In the genomic region with DNA sequence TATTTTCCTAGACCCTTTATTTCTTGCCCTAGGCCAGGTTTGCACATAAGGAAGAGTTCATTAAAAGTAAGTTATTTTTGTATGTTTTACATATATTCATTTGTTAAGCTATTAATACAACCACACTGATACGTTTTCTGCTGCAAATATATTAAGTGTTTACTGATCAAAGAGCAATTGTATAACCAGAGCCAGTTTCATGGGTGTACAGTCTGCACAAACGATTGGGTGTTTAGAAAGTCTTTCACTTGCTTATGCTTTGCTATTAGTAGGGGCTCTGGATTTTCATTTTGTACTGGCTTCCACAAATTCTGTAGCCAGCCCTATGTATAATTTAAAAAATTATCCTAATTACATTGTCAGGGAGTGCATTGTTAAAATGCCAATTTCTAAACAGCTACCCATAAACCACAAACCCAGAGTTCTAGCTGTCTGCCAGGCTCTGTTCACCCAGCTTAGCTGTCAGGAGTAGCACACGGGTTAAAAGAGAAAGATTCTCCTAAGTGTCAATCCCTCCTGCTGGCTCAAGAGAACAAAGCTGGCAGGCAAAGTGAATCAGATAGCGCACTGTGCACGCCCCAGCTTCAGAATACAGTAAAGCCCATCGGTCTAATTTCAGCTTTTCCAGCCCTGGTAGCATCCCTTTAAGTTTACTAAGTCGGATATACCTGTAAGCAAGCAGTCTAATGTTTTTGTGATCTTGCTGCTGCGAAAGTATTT, we compare ENCODE assay signal across 1 cellular context.
TF ChIP-seq lines count a peak whose summit lies in the region.

No MANE protein-coding gene starts in this region.

TF ChIP-seq in HepG2, 621 proteins besides CTCF, POLR2A, EP300 and RAD21 (continued from another document):
- no peak for TF ChIP-seq AKNA (CRISPR knock-in tag; IDR thresholded peaks at IDR 0.05; ENCODE audit: borderline replicate concordance)
- TF ChIP-seq HMGXB4 (CRISPR knock-in tag; IDR thresholded peaks at IDR 0.05; ENCODE audit: borderline replicate concordance in 1 of 2, low read depth in 1 of 2): no peak
- TF ChIP-seq FUBP1 (CRISPR knock-in tag; IDR thresholded peaks at IDR 0.05; ENCODE audit: borderline replicate concordance): no peak
- TF ChIP-seq RBM22 (optimal IDR thresholded peaks at IDR 0.05; ENCODE audit: low read length): no peak
- no peak for TF ChIP-seq ZNF556 (CRISPR knock-in tag; IDR thresholded peaks at IDR 0.05; ENCODE audit: borderline replicate concordance)
- TF ChIP-seq ZFY (CRISPR knock-in tag; IDR thresholded peaks at IDR 0.05): no peak
- TF ChIP-seq ATF7 (IDR thresholded peaks at IDR 0.05): no peak
- no peak for TF ChIP-seq ATF7 (CRISPR knock-in tag; IDR thresholded peaks at IDR 0.05)
- no peak for TF ChIP-seq ZNF563 (CRISPR knock-in tag; IDR thresholded peaks at IDR 0.05)
- no peak for TF ChIP-seq NFRKB (IDR thresholded peaks at IDR 0.05)
- TF ChIP-seq KLF11 (CRISPR knock-in tag; IDR thresholded peaks at IDR 0.05): no peak
- no peak for TF ChIP-seq PHB2 (IDR thresholded peaks at IDR 0.05; ENCODE audit: partially characterized antibody)
- TF ChIP-seq, protein P1, sequence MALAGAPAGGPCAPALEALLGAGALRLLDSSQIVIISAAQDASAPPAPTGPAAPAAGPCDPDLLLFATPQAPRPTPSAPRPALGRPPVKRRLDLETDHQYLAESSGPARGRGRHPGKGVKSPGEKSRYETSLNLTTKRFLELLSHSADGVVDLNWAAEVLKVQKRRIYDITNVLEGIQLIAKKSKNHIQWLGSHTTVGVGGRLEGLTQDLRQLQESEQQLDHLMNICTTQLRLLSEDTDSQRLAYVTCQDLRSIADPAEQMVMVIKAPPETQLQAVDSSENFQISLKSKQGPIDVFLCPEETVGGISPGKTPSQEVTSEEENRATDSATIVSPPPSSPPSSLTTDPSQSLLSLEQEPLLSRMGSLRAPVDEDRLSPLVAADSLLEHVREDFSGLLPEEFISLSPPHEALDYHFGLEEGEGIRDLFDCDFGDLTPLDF (CRISPR knock-in tag; IDR thresholded peaks at IDR 0.05): no peak
- TF ChIP-seq ZNF607 (CRISPR knock-in tag; IDR thresholded peaks at IDR 0.05; ENCODE audit: borderline replicate concordance): no peak
- no peak for TF ChIP-seq KDM5B (CRISPR knock-in tag; IDR thresholded peaks at IDR 0.05; ENCODE audit: borderline replicate concordance)
- no peak for TF ChIP-seq MEIS2 (CRISPR knock-in tag; IDR thresholded peaks at IDR 0.05)
- no peak for TF ChIP-seq HOXD1 (CRISPR knock-in tag; IDR thresholded peaks at IDR 0.05)
